Comparison of ENCODE assay signal across 10 cellular contexts in the genomic region with DNA sequence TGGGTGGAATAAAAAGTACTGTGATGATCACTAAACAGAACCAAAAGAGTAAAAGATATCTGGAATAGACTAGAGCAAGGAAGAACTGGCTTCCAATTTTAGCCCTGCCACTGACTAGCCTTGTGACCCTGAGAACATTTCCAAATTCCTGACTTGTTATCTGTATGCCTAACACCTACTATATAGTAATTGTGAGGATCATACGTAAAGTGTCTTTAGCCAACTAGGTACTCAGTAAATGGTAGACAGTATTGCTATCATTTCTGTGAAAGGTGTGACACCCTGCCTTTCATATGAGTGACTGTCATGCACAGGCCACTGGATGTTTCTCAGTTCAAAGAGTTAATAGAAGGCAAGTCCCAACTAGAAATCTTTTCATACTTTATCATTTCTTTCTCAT. TPM values are rescaled to one million over a fixed set of nuclear protein-coding genes. Genes with fewer than 3 reads are reported as not detected.
A peak's percentile ranks its signal among the peaks of the same experiment; 100 is the strongest.
DNase-seq lines count a peak whose midpoint lies in the region; ATAC-seq and TF ChIP-seq lines count a peak whose summit lies in the region.
"Had no signal": no experiment of that assay in that cellular context is flagged by ENCODE, and none has a peak within 500 bp of the region (broad histone marks: within the 10 kb centered on the region; RNA-seq: fewer than 3 reads in every experiment).

No MANE protein-coding gene starts in this region.

- intact Hi-C loops in aorta (cut with DNase I), result no loop called here

- H3K9me3 Mint-ChIP-seq in central memory CD8-positive, alpha-beta T cell, result no peaks in the 10 kb centered on the region

- no peak overlapping the region for H3K4me3 ChIP-seq in GM06990 (replicated peaks; ENCODE audit: low read depth, low read length)
- no peak overlapping the region for H3K4me3 ChIP-seq in aorta (ENCODE audit: low read length in 2 of 2)

- no peaks in the 10 kb centered on the region for H3K9me3 ChIP-seq in aorta (ENCODE audit: control insufficient read depth, low read length)

- H3K36me3 Mint-ChIP-seq in central memory CD8-positive, alpha-beta T cell (ENCODE audit: insufficient read depth), result peaks cover 67% of the 10 kb centered on the region

- peaks cover 7% of the 10 kb centered on the region for H3K36me3 ChIP-seq in GM06990 (ENCODE audit: control insufficient read depth, insufficient read depth, low read length)
- no peaks in the 10 kb centered on the region for H3K36me3 ChIP-seq in aorta (ENCODE audit: control insufficient read depth in 1 of 2, insufficient read depth in 2 of 2, low read length in 1 of 2)

- no peaks in the 10 kb centered on the region for H3K27me3 Mint-ChIP-seq in central memory CD8-positive, alpha-beta T cell

- DNase-seq in GM06990 (ENCODE audit: extremely low read depth, insufficient read length), result peak; percentile 25
- no peak for DNase-seq in central memory CD8-positive, alpha-beta T cell (ENCODE audit: low spot score in 2 of 2)
- no peak for DNase-seq in aorta
- DNase-seq in GM19238 (ENCODE audit: insufficient read length, low spot score), result no peak
- no peak for DNase-seq in pons (ENCODE audit: low spot score)
- DNase-seq in D341Med (ENCODE audit: low spot score), result no peak
- DNase-seq: NK-92 treated with Interleukin-12 subunit alpha and Interleukin-12 subunit beta, amount 100 ng/mL, for 24 hours had no signal

- no peak overlapping the region for H3K27ac ChIP-seq in aorta (ENCODE audit: low read depth in 1 of 2, low read length in 2 of 2)

- ATAC-seq in GM19438 (IDR thresholded peaks at IDR 0.05; ENCODE audit: low read depth, unreplicated experiment) (peak; percentile 16), HG03064 (IDR thresholded peaks at IDR 0.05; ENCODE audit: low read depth, unreplicated experiment) (peak; percentile 30), aorta (ENCODE audit: low FRiP score) (no peak)
- ATAC-seq in central memory CD8-positive, alpha-beta T cell (replicated peaks; ENCODE audit: extremely low read depth, poor library complexity, severe bottlenecking), result no peak

- no peak for TF ChIP-seq CTCF in GM06990 (IDR thresholded peaks at IDR 0.05; ENCODE audit: insufficient read depth, low read length, poor library complexity, severe bottlenecking)

- H3K4me1 ChIP-seq in aorta (ENCODE audit: control insufficient read depth in 1 of 2, insufficient read depth in 2 of 2, low read length in 2 of 2), result no peaks in the 10 kb centered on the region

- H3K27me3 ChIP-seq in GM06990 (replicated peaks; ENCODE audit: control insufficient read depth, insufficient read depth, low read length) (no peaks in the 10 kb centered on the region), aorta (ENCODE audit: control insufficient read depth in 1 of 2, insufficient read depth in 2 of 2, low read length in 1 of 2) (no peaks in the 10 kb centered on the region)

- 84 to 93% methylated on average over 1 of the region's 1 CpG for WGBS in aorta, 2 donors

- peak overlapping the region; percentile 55 for H3K4me3 Mint-ChIP-seq in central memory CD8-positive, alpha-beta T cell

- peak overlapping the region; percentile 88 for H3K27ac Mint-ChIP-seq in central memory CD8-positive, alpha-beta T cell (ENCODE audit: low read depth)

- peaks cover 75% of the 10 kb centered on the region for H3K4me1 Mint-ChIP-seq in central memory CD8-positive, alpha-beta T cell

RNA-seq across cellular contexts. Expression of a gene that starts 29.8 kb away (rescaled TPM):
- total RNA-seq in aorta, result 10 to 100 TPM in 1 of 2 donors, 1 to 10 TPM in 1; 10.0 to 21.1 TPM
- polyA plus RNA-seq in aorta, result 1 to 10 TPM in 1 of 2 donors, under 1 TPM in 1; 1.00 to 5.0 TPM
- total RNA-seq: HT1080 had no signal

Comparison
In these comparisons a context has a peak if more than half of its experiments do, and no peak if none do; other contexts are left out.
1. ATAC-seq: peak in GM19438 (single experiment) and HG03064 (single experiment); none in central memory CD8-positive, alpha-beta T cell (single experiment) and aorta (single experiment).